In the genomic region with DNA sequence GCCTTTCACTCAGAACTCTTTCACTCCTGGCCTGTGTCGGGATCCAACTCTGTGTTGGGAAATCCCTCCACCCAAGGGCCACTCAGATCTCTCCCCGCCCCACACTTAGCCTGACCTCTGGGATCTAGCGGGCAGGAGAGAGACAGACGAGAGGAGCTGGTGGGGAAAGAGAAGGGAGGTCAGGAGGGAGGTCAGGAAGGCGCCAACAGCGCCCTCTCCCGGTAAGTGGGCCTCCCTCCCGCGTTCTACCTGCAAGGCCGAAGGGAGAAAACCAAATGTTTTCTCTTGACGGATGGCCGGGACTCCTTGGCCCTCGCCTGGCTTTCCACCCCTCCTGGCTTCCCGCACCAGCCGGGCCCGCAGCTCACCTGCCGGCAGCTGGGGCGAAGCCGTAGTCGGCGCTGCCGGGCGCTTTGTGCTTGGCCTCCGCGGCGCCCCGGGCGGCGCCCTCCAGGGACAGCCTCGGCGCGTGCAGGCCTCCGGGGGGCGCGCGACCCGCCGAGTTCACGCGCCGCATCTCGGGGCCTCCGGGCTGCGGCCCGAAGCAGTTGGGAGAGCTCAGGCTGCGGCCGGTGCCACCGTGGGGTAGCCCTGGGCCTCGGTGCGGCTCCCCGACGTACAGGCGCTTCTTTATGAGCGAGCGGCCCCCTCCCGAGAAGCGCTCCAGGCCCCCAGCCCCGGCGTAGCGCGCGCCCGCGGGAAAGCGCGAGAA, we compare ENCODE assay signal across 8 cellular contexts. TPM values are rescaled to one million over a fixed set of nuclear protein-coding genes. Genes with fewer than 3 reads are reported as not detected.
DNase-seq lines count a peak whose midpoint lies in the region; ATAC-seq, FAIRE-seq and TF ChIP-seq lines count a peak whose summit lies in the region.

No MANE protein-coding gene starts in this region.

- intact Hi-C loops in CD14-positive monocyte (cut with micrococcal nuclease), result no loop called here

- H3K4me1 ChIP-seq in astrocyte (ENCODE audit: insufficient read depth, low read length) (peaks cover 23% of the 10 kb centered on the region), iPS-18a (ENCODE audit: control insufficient read depth, low read depth, low read length) (no peaks in the 10 kb centered on the region)

- H3K27ac ChIP-seq in astrocyte (ENCODE audit: low read depth, low read length) (no peak overlapping the region), iPS-18a (ENCODE audit: low read length) (no peak overlapping the region)

- no peaks in the 10 kb centered on the region for H3K36me3 Mint-ChIP-seq in CD14-positive monocyte
- peaks cover 2% of the 10 kb centered on the region for H3K36me3 Mint-ChIP-seq in T-helper 17 cell (ENCODE audit: low read depth)
- peaks cover 8% of the 10 kb centered on the region for H3K36me3 Mint-ChIP-seq in astrocyte (ENCODE audit: low read depth, unreplicated experiment)

- H3K36me3 ChIP-seq in astrocyte (ENCODE audit: insufficient read depth, low read length) (no peaks in the 10 kb centered on the region), iPS-18a (ENCODE audit: control insufficient read depth, low read depth, low read length) (peaks cover 25% of the 10 kb centered on the region)

- H3K4me3 Mint-ChIP-seq in CD14-positive monocyte (peak overlapping the region; percentile 68 to 79), T-helper 17 cell (peak overlapping the region; percentile 56), astrocyte (ENCODE audit: unreplicated experiment) (no peak overlapping the region)

- H3K79me2 ChIP-seq in astrocyte (ENCODE audit: insufficient read depth, low read length), result no peaks in the 10 kb centered on the region

- H3K4me1 Mint-ChIP-seq in CD14-positive monocyte (peaks cover 9% of the 10 kb centered on the region), T-helper 17 cell (peaks cover 9% of the 10 kb centered on the region), astrocyte (ENCODE audit: low read depth, unreplicated experiment) (peaks cover 16% of the 10 kb centered on the region)

- H3K9ac ChIP-seq in astrocyte (ENCODE audit: low read length) (peak overlapping the region; percentile 50), iPS-18a (ENCODE audit: low read length) (peak overlapping the region; percentile 12)

- peak overlapping the region; percentile 72 for H3K4me2 ChIP-seq in astrocyte (ENCODE audit: low read length)

- H3K9me3 ChIP-seq in T-helper 17 cell (ENCODE audit: control insufficient read depth, low read length, poor library complexity, severe bottlenecking) (no peaks in the 10 kb centered on the region), astrocyte (ENCODE audit: insufficient read depth, low read depth, low read length) (no peaks in the 10 kb centered on the region), iPS-18a (ENCODE audit: control insufficient read depth, low read depth, low read length) (no peaks in the 10 kb centered on the region)

- peaks cover 8 to 26% (median 18%) of the 10 kb centered on the region in 3 donors for H3K27me3 Mint-ChIP-seq in CD14-positive monocyte (ENCODE audit: low read depth in 3 of 3)
- peaks cover 4% of the 10 kb centered on the region for H3K27me3 Mint-ChIP-seq in T-helper 17 cell
- peaks cover 7% of the 10 kb centered on the region for H3K27me3 Mint-ChIP-seq in astrocyte (ENCODE audit: low read depth, unreplicated experiment)

- H3K4me3 ChIP-seq in astrocyte (ENCODE audit: insufficient read depth, low read depth, low read length) (peak overlapping the region; percentile 28), iPS-18a (ENCODE audit: low read length) (peak overlapping the region; percentile 41)

- H3K27ac Mint-ChIP-seq in CD14-positive monocyte (peak overlapping the region in 1 of 7 donors; percentile 71), T-helper 17 cell (no peak overlapping the region), astrocyte (ENCODE audit: unreplicated experiment) (no peak overlapping the region)

- no peaks in the 10 kb centered on the region for H3K27me3 ChIP-seq in astrocyte (ENCODE audit: insufficient read depth, low read length)
- peaks cover 8% of the 10 kb centered on the region for H3K27me3 ChIP-seq in iPS-18a (ENCODE audit: control insufficient read depth, insufficient read depth, low read length)

- H4K20me1 ChIP-seq in astrocyte (ENCODE audit: insufficient read depth, low read length), result no peaks in the 10 kb centered on the region

- peaks cover 0 to 2% (median 0%) of the 10 kb centered on the region in 7 donors for H3K9me3 Mint-ChIP-seq in CD14-positive monocyte
- H3K9me3 Mint-ChIP-seq in astrocyte (ENCODE audit: unreplicated experiment), result no peaks in the 10 kb centered on the region

- DNase-seq in CD14-positive monocyte (ENCODE audit: low spot score) (peak; percentile 61), T-helper 17 cell (peak; percentile 40 to 55 (median 50)), astrocyte (ENCODE audit: low read depth) (no peak), NCI-H345 treated with DMSO at 0.1 percent for 48 hours (lab: John Stamatoyannopoulos, UW; ENCODE audit: unreplicated experiment) (no peak), mesenteric fat pad (ENCODE audit: low spot score) (no peak)
- DNase-seq in stimulated activated CD4-positive, alpha-beta T cell treated with anti-CD3 and anti-CD28 coated beads, Interleukin-15, amount 100 ng/mL, for 1 hour (ENCODE audit: low read depth in 1 of 2, low spot score in 1 of 2), result peak; percentile 40 to 65

- peak; percentile 52 for ATAC-seq in HG02588 (IDR thresholded peaks at IDR 0.05; ENCODE audit: unreplicated experiment)
- ATAC-seq in T-helper 17 cell, result peak; percentile 87

- no peak for FAIRE-seq in astrocyte (lab: Jason Lieb, UNC)

- peak overlapping the region; percentile 80 for H2AFZ ChIP-seq in astrocyte (ENCODE audit: low read depth, low read length)

- TF ChIP-seq CTCF in CD14-positive monocyte (IDR thresholded peaks at IDR 0.05) (peak; percentile 98), astrocyte (IDR thresholded peaks at IDR 0.05; ENCODE audit: insufficient read depth, low read depth, low read length) (peak; percentile 46)

RNA-seq across cellular contexts. Expression of a gene that starts 38.2 kb away (rescaled TPM):
- not detected for polyA plus RNA-seq in CD14-positive monocyte
- total RNA-seq in T-helper 17 cell (not detected), astrocyte (3.3 and 5.3 TPM in 2 replicates), mesenteric fat pad (1.3 TPM)

RNA-seq across cellular contexts. Expression of a gene that starts 53.9 kb away (rescaled TPM):
- polyA plus RNA-seq in CD14-positive monocyte, result 10 to 100 TPM; 13.1 to 16.6 TPM
- total RNA-seq in T-helper 17 cell, result 10 to 100 TPM; 28.7 to 35.3 TPM
- total RNA-seq in astrocyte, result 13.6 and 14.8 TPM in 2 replicates
- total RNA-seq in mesenteric fat pad, result 36.8 TPM

Comparison
In these comparisons a context has a peak if more than half of its experiments do, and no peak if none do; other contexts are left out.
1. DNase-seq: peak in CD14-positive monocyte (single experiment), T-helper 17 cell (3 of 3) and stimulated activated CD4-positive, alpha-beta T cell treated with anti-CD3 and anti-CD28 coated beads, Interleukin-15, amount 100 ng/mL, for 1 hour (2 of 2); none in astrocyte (single experiment), NCI-H345 treated with DMSO at 0.1 percent for 48 hours (single experiment) and mesenteric fat pad (single experiment).